ENCODE assay signal across 1 cellular context in genomic region chr10:102614888-102615287, GRCh38.
A peak's percentile ranks its signal among the peaks of the same experiment; 100 is the strongest.
TF ChIP-seq lines count a peak whose summit lies in the region.

No MANE protein-coding gene starts in this region.

TF ChIP-seq in HepG2, 621 proteins besides CTCF, POLR2A, EP300 and RAD21:
- TF ChIP-seq ZFP91 (CRISPR knock-in tag; IDR thresholded peaks at IDR 0.05; ENCODE audit: borderline replicate concordance), result peak; percentile 28; the same call in 1 of the 2 replicates
- no peak for TF ChIP-seq ZNF563 (CRISPR knock-in tag; IDR thresholded peaks at IDR 0.05)
- no peak for TF ChIP-seq ATF3 (CRISPR knock-in tag; IDR thresholded peaks at IDR 0.05)
TF ChIP-seq in HepG2: peak in this region for 1.
